16 cellular contexts compared by ENCODE assay signal in genomic region chr17:29659155-29659554, GRCh38. TPM values are rescaled to one million over a fixed set of nuclear protein-coding genes. Genes with fewer than 3 reads are reported as not detected.
DNase-seq lines count a peak whose midpoint lies in the region; ATAC-seq and TF ChIP-seq lines count a peak whose summit lies in the region.
"Had no signal": no experiment of that assay in that cellular context is flagged by ENCODE, and none has a peak within 500 bp of the region (broad histone marks: within the 10 kb centered on the region; RNA-seq: fewer than 3 reads in every experiment).

No MANE protein-coding gene starts in this region.

- no peak overlapping the region for H2AFZ ChIP-seq in Loucy (ENCODE audit: low read length)

- no peak overlapping the region for H3K4me3 Mint-ChIP-seq in activated naive CD4-positive, alpha-beta T cell treated with anti-CD3 and anti-CD28 coated beads, Interleukin-2, amount 10 ng/mL, durations not matched to agents 7 days and 5 days
- H3K4me3 Mint-ChIP-seq in activated naive CD8-positive, alpha-beta T cell treated with anti-CD3 and anti-CD28 coated beads, Interleukin-2, amount 50 U/mL, for 24 hours = peak overlapping the region; percentile 39

- H3K27ac Mint-ChIP-seq in activated naive CD4-positive, alpha-beta T cell treated with anti-CD3 and anti-CD28 coated beads, Interleukin-2, amount 10 ng/mL, durations not matched to agents 7 days and 5 days = peak overlapping the region; percentile 75
- H3K27ac Mint-ChIP-seq in activated naive CD8-positive, alpha-beta T cell treated with anti-CD3 and anti-CD28 coated beads, Interleukin-2, amount 50 U/mL, for 24 hours = peak overlapping the region; percentile 77
- H3K27ac Mint-ChIP-seq: H9 had no signal

- no peaks in the 10 kb centered on the region for H3K9me2 ChIP-seq in Loucy (replicated peaks; ENCODE audit: low read depth, low read length)

- H3K36me3 ChIP-seq in Loucy (ENCODE audit: insufficient read depth, low read length) = peaks cover 40% of the 10 kb centered on the region; the same call in 1 of the 2 replicates

- H3K79me2 ChIP-seq in Loucy (ENCODE audit: insufficient read depth, low read length) = 0 out of 2 replicates have a peak, but pooled peaks cover 2% of the 10 kb centered on the region

- H4K20me1 ChIP-seq in Loucy (ENCODE audit: insufficient read depth, low read length, poor library complexity, severe bottlenecking) = no peaks in the 10 kb centered on the region

- H3K4me3 ChIP-seq in Loucy (ENCODE audit: low read length, poor library complexity, severe bottlenecking) = peak overlapping the region; percentile 33

- peak overlapping the region; percentile 73 for H3K4me2 ChIP-seq in Loucy (ENCODE audit: low read depth, low read length, poor library complexity, severe bottlenecking)

- no peaks in the 10 kb centered on the region for H3K27me3 Mint-ChIP-seq in activated naive CD4-positive, alpha-beta T cell treated with anti-CD3 and anti-CD28 coated beads, Interleukin-2, amount 10 ng/mL, durations not matched to agents 7 days and 5 days
- no peaks in the 10 kb centered on the region for H3K27me3 Mint-ChIP-seq in activated naive CD8-positive, alpha-beta T cell treated with anti-CD3 and anti-CD28 coated beads, Interleukin-2, amount 50 U/mL, for 24 hours

- H3K36me3 Mint-ChIP-seq in activated naive CD4-positive, alpha-beta T cell treated with anti-CD3 and anti-CD28 coated beads, Interleukin-2, amount 10 ng/mL, durations not matched to agents 7 days and 5 days = peaks cover 40% of the 10 kb centered on the region
- peaks cover 21% of the 10 kb centered on the region for H3K36me3 Mint-ChIP-seq in activated naive CD8-positive, alpha-beta T cell treated with anti-CD3 and anti-CD28 coated beads, Interleukin-2, amount 50 U/mL, for 24 hours (ENCODE audit: low read depth)

- H3K9ac ChIP-seq in Loucy (ENCODE audit: low read depth, low read length, poor library complexity, severe bottlenecking) = no peak overlapping the region

- peak; percentile 80 for ATAC-seq in activated naive CD8-positive, alpha-beta T cell treated with anti-CD3 and anti-CD28 coated beads, Interleukin-2, amount 50 U/mL, for 24 hours
- peak; percentile 84 for ATAC-seq in stimulated activated naive CD8-positive, alpha-beta T cell treated with anti-CD3 and anti-CD28 coated beads, Interleukin-15, Interleukin-2, amounts not matched to agents 100 U/mL and 50 U/mL, for 24 hours
- ATAC-seq: left colon had no signal

- no peaks in the 10 kb centered on the region for H3K9me3 Mint-ChIP-seq in activated naive CD4-positive, alpha-beta T cell treated with anti-CD3 and anti-CD28 coated beads, Interleukin-2, amount 10 ng/mL, durations not matched to agents 7 days and 5 days
- H3K9me3 Mint-ChIP-seq in activated naive CD8-positive, alpha-beta T cell treated with anti-CD3 and anti-CD28 coated beads, Interleukin-2, amount 50 U/mL, for 24 hours = peaks cover 4% of the 10 kb centered on the region
- H3K9me3 Mint-ChIP-seq: H9 had no signal

- no peaks in the 10 kb centered on the region for H3K27me3 ChIP-seq in Loucy (ENCODE audit: insufficient read depth, low read length, poor library complexity, severe bottlenecking)

- peak; percentile 24 for DNase-seq in activated naive CD4-positive, alpha-beta T cell treated with anti-CD3 and anti-CD28 coated beads, Interleukin-2, amount 10 ng/mL, durations not matched to agents 7 days and 5 days
- DNase-seq in activated naive CD4-positive, alpha-beta T cell (lab: John Stamatoyannopoulos, UW) = no peak
- DNase-seq in activated naive CD8-positive, alpha-beta T cell treated with anti-CD3 and anti-CD28 coated beads, Interleukin-2, amount 50 U/mL, for 24 hours = no peak
- peak; percentile 20 for DNase-seq in stimulated activated naive CD8-positive, alpha-beta T cell treated with anti-CD3 and anti-CD28 coated beads, Interleukin-15, Interleukin-2, amounts not matched to agents 100 U/mL and 50 U/mL, for 24 hours
- DNase-seq in ureter (ENCODE audit: low spot score) (no peak), NCI-H524 treated with DMSO at 0.1 percent for 48 hours (lab: John Stamatoyannopoulos, UW) (no peak), ACHN (no peak)
- DNase-seq: Caco-2; erythroblast; H9; left colon; MM.1S; NCI-H2227 treated with DMSO at 0.1 percent for 48 hours; NK-92 treated with Interleukin-12 subunit alpha and Interleukin-12 subunit beta, amount 100 ng/mL, for 24 hours; trophoblast cell had no signal

- no peak for TF ChIP-seq CTCF in Loucy (conservative IDR thresholded peaks at IDR 0.05; ENCODE audit: low read length)

- peaks cover 20% of the 10 kb centered on the region for H3K4me1 Mint-ChIP-seq in activated naive CD4-positive, alpha-beta T cell treated with anti-CD3 and anti-CD28 coated beads, Interleukin-2, amount 10 ng/mL, durations not matched to agents 7 days and 5 days
- peaks cover 19% of the 10 kb centered on the region for H3K4me1 Mint-ChIP-seq in activated naive CD8-positive, alpha-beta T cell treated with anti-CD3 and anti-CD28 coated beads, Interleukin-2, amount 50 U/mL, for 24 hours

- peaks cover 16% of the 10 kb centered on the region for H3K4me1 ChIP-seq in Loucy (ENCODE audit: insufficient read depth, low read length, poor library complexity, severe bottlenecking)

- CTCF ChIA-PET in activated naive CD4-positive, alpha-beta T cell treated with anti-CD3 and anti-CD28 coated beads, Interleukin-2, amount 10 ng/mL, durations not matched to agents 7 days and 5 days (lab: Charles Lee) = interaction anchor here (1.3 to 1.9 kb wide), 2 partner anchors 42 to 101 kb away, joined by 3 to 8 read pairs; no protein-coding TSS in a partner anchor

- in situ Hi-C loops in ACHN (cut with HindIII; ENCODE audit: low pct_ligation_motif_present, low pct_unique_long_range_greater_than_20kb, low sequenced_read_pairs) = loop anchor here (25.0 kb wide), 1 partner anchor 278 kb away; the partner anchor contains the start of genes EFCAB5 and SSH2

- no peaks in the 10 kb centered on the region; the same call in 1 of the 2 replicates for H3F3A ChIP-seq in Loucy (ENCODE audit: low read depth)

- no peaks in the 10 kb centered on the region for H3K9me3 ChIP-seq in Loucy (ENCODE audit: insufficient read depth, low read depth, low read length)
- H3K9me3 ChIP-seq: Caco-2 had no signal

RNA-seq across cellular contexts. Expression of gene CORO6, which starts 36.4 kb away (rescaled TPM):
- 23.3 TPM for total RNA-seq in ureter

Comparison
In these comparisons a context has a peak if more than half of its experiments do, and no peak if none do; other contexts are left out.
1. DNase-seq: peak in activated naive CD4-positive, alpha-beta T cell treated with anti-CD3 and anti-CD28 coated beads, Interleukin-2, amount 10 ng/mL, durations not matched to agents 7 days and 5 days (single experiment) and stimulated activated naive CD8-positive, alpha-beta T cell treated with anti-CD3 and anti-CD28 coated beads, Interleukin-15, Interleukin-2, amounts not matched to agents 100 U/mL and 50 U/mL, for 24 hours (single experiment); none in activated naive CD4-positive, alpha-beta T cell (0 of 4), activated naive CD8-positive, alpha-beta T cell treated with anti-CD3 and anti-CD28 coated beads, Interleukin-2, amount 50 U/mL, for 24 hours (single experiment), ureter (single experiment), NCI-H524 treated with DMSO at 0.1 percent for 48 hours (single experiment) and ACHN (single experiment).